20 cellular contexts compared by ENCODE assay signal in the genomic region with DNA sequence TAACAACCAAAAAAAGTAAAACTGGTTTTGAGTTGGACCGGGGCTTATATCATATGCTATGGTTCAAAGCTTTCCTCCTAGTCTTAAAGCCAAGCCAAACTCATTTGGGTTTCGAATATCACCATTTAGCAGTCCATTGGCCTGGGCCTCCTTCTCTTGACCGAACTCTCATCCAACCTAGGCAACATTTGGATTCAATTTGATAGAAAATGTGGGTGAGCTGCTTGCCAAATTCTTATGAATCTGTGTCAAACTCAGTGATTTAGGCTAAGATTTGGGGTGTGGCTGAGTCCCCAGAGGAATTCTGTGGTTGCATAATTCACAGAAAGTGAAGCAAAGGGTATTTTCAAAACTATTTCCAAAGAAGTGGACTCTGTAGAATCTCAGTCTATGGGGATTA.
DNase-seq lines count a peak whose midpoint lies in the region; ATAC-seq and TF ChIP-seq lines count a peak whose summit lies in the region.
"Had no signal": no experiment of that assay in that cellular context is flagged by ENCODE, and none has a peak within 500 bp of the region (broad histone marks: within the 10 kb centered on the region; RNA-seq: fewer than 3 reads in every experiment).

No MANE protein-coding gene starts in this region.

- ATAC-seq in left cardiac atrium: peak; percentile 37 to 72
- ATAC-seq: left lung, mucosa of descending colon had no signal

- H3K27me3 ChIP-seq in adipocyte (replicated peaks; ENCODE audit: control insufficient read depth, insufficient read depth, low read length): no peaks in the 10 kb centered on the region
- no peaks in the 10 kb centered on the region for H3K27me3 ChIP-seq in uterus
- H3K27me3 ChIP-seq: left lung had no signal

- H3K4me3 ChIP-seq in adipocyte (ENCODE audit: low read length) (peak overlapping the region; percentile 17), uterus (no peak overlapping the region)
- H3K4me3 ChIP-seq: HAP-1, left lung, mucosa of descending colon had no signal

- H3K9ac ChIP-seq in adipocyte (ENCODE audit: low read length): peak overlapping the region; percentile 45

- H3K9me3 ChIP-seq in adipocyte (ENCODE audit: control insufficient read depth, low read length): no peaks in the 10 kb centered on the region
- no peaks in the 10 kb centered on the region for H3K9me3 ChIP-seq in uterus
- H3K9me3 ChIP-seq: HAP-1, left lung, mucosa of descending colon had no signal

- H3K4me1 ChIP-seq in adipocyte (ENCODE audit: control insufficient read depth, insufficient read depth, low read length) (peaks cover 55% of the 10 kb centered on the region), uterus (no peaks in the 10 kb centered on the region)
- H3K4me1 ChIP-seq: HAP-1, left lung had no signal

- intact Hi-C loops in left cardiac atrium (cut with DNase I): no loop called here
- intact Hi-C loops in uterus (cut with DNase I; ENCODE audit: low total_unique reads): no loop called here

- TF ChIP-seq POLR2A in uterus (IDR thresholded peaks at IDR 0.05): no peak

- peaks cover 2% of the 10 kb centered on the region for H3K36me3 ChIP-seq in adipocyte (ENCODE audit: control insufficient read depth, insufficient read depth, low read length, severe bottlenecking)
- no peaks in the 10 kb centered on the region for H3K36me3 ChIP-seq in uterus
- H3K36me3 ChIP-seq: HAP-1, left lung had no signal

- DNase-seq in GM04504 (ENCODE audit: low read depth) (peak; percentile 87), adipocyte (ENCODE audit: low read depth) (peak; percentile 96), left cardiac atrium (peak; percentile 22), uterus (peak; percentile 31 to 35), NCI-H510A (lab: John Stamatoyannopoulos, UW) (no peak), NCI-H2029 treated with DMSO at 0.1 percent for 48 hours (lab: John Stamatoyannopoulos, UW) (no peak)
- no peak for DNase-seq in stimulated activated naive CD4-positive, alpha-beta T cell treated with Interleukin-2 at 50 U/mL for 16 hours (lab: John Stamatoyannopoulos, UW)
- DNase-seq: activated CD4-positive, alpha-beta T cell treated with anti-CD3 and anti-CD28 coated beads, Interleukin-2, amount 50 U/mL, for 1 hour; amygdala; CD4-positive, alpha-beta memory T cell; DMS79; endodermal cell; KG1; left lung; mucosa of descending colon; NCI-H2081; NCI-H524; nucleus accumbens; stimulated activated CD4-positive, alpha-beta T cell treated with anti-CD3 and anti-CD28 coated beads, Interleukin-2, amount 100 ng/mL, for 24 hours had no signal

- peak overlapping the region in 1 of 2 donors; percentile 17 for H3K27ac ChIP-seq in uterus
- H3K27ac ChIP-seq: left lung had no signal

- no peak for TF ChIP-seq CTCF in uterus (IDR thresholded peaks at IDR 0.05)

Comparison
In these comparisons a context has a peak if more than half of its experiments do, and no peak if none do; other contexts are left out.
1. DNase-seq: peak in GM04504 (single experiment), adipocyte (single experiment), left cardiac atrium (single experiment) and uterus (2 of 2); none in NCI-H510A (single experiment), stimulated activated naive CD4-positive, alpha-beta T cell treated with Interleukin-2 at 50 U/mL for 16 hours (single experiment) and NCI-H2029 treated with DMSO at 0.1 percent for 48 hours (single experiment).